8 cellular contexts compared by ENCODE assay signal in the genomic region with DNA sequence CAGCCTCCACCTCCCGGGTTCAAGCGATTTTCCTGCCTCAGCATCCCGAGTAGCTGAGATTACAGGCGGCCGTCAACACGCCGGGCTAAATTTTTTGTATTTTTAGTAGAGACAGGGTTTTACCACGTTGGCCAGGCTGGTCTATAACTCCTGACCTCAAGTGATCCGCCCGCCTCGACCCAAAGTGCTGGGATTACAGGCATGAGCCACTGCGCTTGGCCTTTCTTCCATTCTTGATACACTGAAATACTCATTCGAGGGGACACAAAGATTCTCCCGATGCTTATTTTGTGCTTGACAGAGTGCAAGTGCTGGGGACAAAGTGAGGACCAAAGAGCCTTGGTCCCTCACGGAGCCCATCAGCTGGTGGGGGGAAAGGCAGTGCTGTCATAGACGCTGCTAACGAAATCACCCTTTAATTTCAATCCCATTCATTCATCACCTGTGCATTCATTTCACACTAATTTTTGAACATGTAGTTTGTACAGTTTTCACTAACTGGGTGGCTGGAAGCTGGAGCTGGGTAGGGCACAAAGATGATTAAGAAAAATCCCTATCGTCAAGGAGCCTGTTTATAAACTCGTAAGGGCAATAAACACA. TPM values are rescaled to one million over a fixed set of nuclear protein-coding genes. Genes with fewer than 3 reads are reported as not detected.
A peak's percentile ranks its signal among the peaks of the same experiment; 100 is the strongest.
DNase-seq lines count a peak whose midpoint lies in the region; ATAC-seq and TF ChIP-seq lines count a peak whose summit lies in the region.

No MANE protein-coding gene starts in this region.

- H3K4me2 ChIP-seq in trophoblast cell (ENCODE audit: low read length) = peak overlapping the region; percentile 62

- POLR2A ChIA-PET in Panc1 (lab: Charles Lee) = interaction anchor here (1.1 kb wide), 1 partner anchor 472 kb away, joined by 4 read pairs; no protein-coding TSS in a partner anchor

- H3K27ac ChIP-seq in Panc1 (ENCODE audit: low read length) (peak overlapping the region; percentile 90; the same call in 1 of the 2 replicates), esophagus squamous epithelium (peak overlapping the region in 2 of 4 donors; percentile 96), trophoblast cell (ENCODE audit: low read depth, low read length) (no peak overlapping the region)

- no peak for ATAC-seq in Panc1
- no peak for ATAC-seq in HG02678 (IDR thresholded peaks at IDR 0.05; ENCODE audit: unreplicated experiment)
- ATAC-seq in HG02610 (IDR thresholded peaks at IDR 0.05; ENCODE audit: unreplicated experiment) = no peak
- ATAC-seq in HG03439 (IDR thresholded peaks at IDR 0.05; ENCODE audit: unreplicated experiment) = no peak
- no peak for ATAC-seq in HG02759 (IDR thresholded peaks at IDR 0.05; ENCODE audit: unreplicated experiment)

- H3K18ac ChIP-seq in trophoblast cell (ENCODE audit: low read length) = no peak overlapping the region

- no peak overlapping the region for H2BK5ac ChIP-seq in trophoblast cell (ENCODE audit: low read depth, low read length, poor library complexity)

- H3K9me3 ChIP-seq in Panc1 (ENCODE audit: control insufficient read depth, insufficient read depth, low read depth, low read length) = no peaks in the 10 kb centered on the region
- H3K9me3 ChIP-seq in esophagus squamous epithelium = no peaks in the 10 kb centered on the region
- H3K9me3 ChIP-seq in trophoblast cell (ENCODE audit: insufficient read depth, low read depth, low read length) = no peaks in the 10 kb centered on the region

- H3K4me1 ChIP-seq in Panc1 (ENCODE audit: control insufficient read depth, insufficient read depth, low read length) (peaks cover 25% of the 10 kb centered on the region), esophagus squamous epithelium (peaks cover 9 to 46% (median 19%) of the 10 kb centered on the region in 3 donors), trophoblast cell (ENCODE audit: control insufficient read depth in 1 of 2, insufficient read depth in 2 of 2, low read length in 2 of 2) (peaks cover 0 to 3% of the 10 kb centered on the region in 2 experiments)

- H2AK5ac ChIP-seq in trophoblast cell (ENCODE audit: low read length) = no peak overlapping the region

- no peak overlapping the region for H3K23ac ChIP-seq in trophoblast cell (ENCODE audit: low read length)

- in situ Hi-C loops in G401 (cut with HindIII; ENCODE audit: low sequenced_read_pairs) (no loop called here), Panc1 (cut with HindIII; ENCODE audit: low pct_unique_long_range_greater_than_20kb, low sequenced_read_pairs) (no loop called here)

- no peak overlapping the region for H4K12ac ChIP-seq in trophoblast cell (ENCODE audit: low read depth, low read length)

- CTCF ChIA-PET in Panc1 (lab: Charles Lee) = no interaction called here

- H2BK12ac ChIP-seq in trophoblast cell (ENCODE audit: low read length) = no peak overlapping the region

- TF ChIP-seq POLR2A in esophagus squamous epithelium (IDR thresholded peaks at IDR 0.05) = no peak

- no peak overlapping the region for H3K14ac ChIP-seq in trophoblast cell (ENCODE audit: low read length)

- H3K27me3 ChIP-seq in Panc1 (ENCODE audit: control insufficient read depth, insufficient read depth, low read length) = no peaks in the 10 kb centered on the region
- no peaks in the 10 kb centered on the region for H3K27me3 ChIP-seq in esophagus squamous epithelium
- no peaks in the 10 kb centered on the region for H3K27me3 ChIP-seq in trophoblast cell (ENCODE audit: insufficient read depth, low read length)

- no peak overlapping the region for H4K91ac ChIP-seq in trophoblast cell (ENCODE audit: low read depth, low read length)

- intact Hi-C loops in Panc1 (cut with micrococcal nuclease; ENCODE audit: unreplicated experiment) (no loop called here), esophagus squamous epithelium (cut with DNase I) (no loop called here)

- H3K79me1 ChIP-seq in trophoblast cell (ENCODE audit: low read length) = peaks cover 5% of the 10 kb centered on the region

- DNase-seq in G401 (ENCODE audit: low spot score) = peak; percentile 20
- DNase-seq in Panc1 (ENCODE audit: low read depth, low spot score) = no peak
- DNase-seq in esophagus squamous epithelium (lab: John Stamatoyannopoulos, UW) = no peak
- DNase-seq in trophoblast cell = no peak

- H4K8ac ChIP-seq in trophoblast cell (ENCODE audit: low read depth, low read length) = no peak overlapping the region

- BruUV-seq in Panc1 (replicated peaks; lab: Mats Ljungman, UMichigan) = TSS peak; percentile 88

- peaks cover 9% of the 10 kb centered on the region for H3K79me2 ChIP-seq in trophoblast cell (ENCODE audit: control insufficient read depth, insufficient read depth, low read length, poor library complexity)

- no peak overlapping the region for H2AFZ ChIP-seq in trophoblast cell (ENCODE audit: insufficient read depth, low read length, poor library complexity)

- H3K4me3 ChIP-seq in Panc1 (ENCODE audit: low read depth in 2 of 2, low read length in 2 of 2) (peak overlapping the region; percentile 76 to 95), esophagus squamous epithelium (peak overlapping the region; percentile 69 to 94 (median 80)), trophoblast cell (ENCODE audit: low read depth, low read length) (no peak overlapping the region)

- H3K36me3 ChIP-seq in Panc1 (ENCODE audit: control insufficient read depth, insufficient read depth, low read length) (peaks cover 6% of the 10 kb centered on the region; the same call in 1 of the 2 replicates), esophagus squamous epithelium (no peaks in the 10 kb centered on the region), trophoblast cell (ENCODE audit: control insufficient read depth in 1 of 2, insufficient read depth in 2 of 2, low read length in 2 of 2) (peaks cover 0 to 2% of the 10 kb centered on the region in 2 experiments)

- no peak overlapping the region for H3K9ac ChIP-seq in trophoblast cell (ENCODE audit: low read length)

- no peak overlapping the region for H3K4ac ChIP-seq in trophoblast cell (ENCODE audit: low read depth, low read length)

- WGBS in esophagus squamous epithelium, 2 donors = 40 to 51% methylated on average over 10 to 19 of the region's 19 CpGs
- WGBS in trophoblast cell (ENCODE audit: extremely low coverage, insufficient coverage, insufficient read length) = no CpG with 5 or more reads among the region's 19 CpGs

- no peak overlapping the region for H2BK120ac ChIP-seq in trophoblast cell (ENCODE audit: insufficient read depth, low read length, poor library complexity)

- TF ChIP-seq CTCF in Panc1 (IDR thresholded peaks at IDR 0.05) = no peak
- no peak for TF ChIP-seq CTCF in esophagus squamous epithelium (IDR thresholded peaks at IDR 0.05)

RNA-seq across cellular contexts. Expression of a gene that starts 0.6 kb away (rescaled TPM):
- total RNA-seq in G401 (2014; rRNA removed; shearing (Covaris generic)) = 11.5 and 19.3 TPM in 2 replicates
- 27.7 TPM for total RNA-seq in Panc1 (2021; ENCODE audit: unreplicated experiment)
- polyA plus RNA-seq in Panc1 (2012; ENCODE audit: insufficient read length) = 20.2 TPM
- total RNA-seq in esophagus squamous epithelium = 10 to 100 TPM in 3 of 4 donors, 1 to 10 TPM in 1; 8.5 to 24.4 (median 18.2) TPM
- polyA plus RNA-seq in trophoblast cell (2013) = 30.9 and 34.0 TPM in 2 replicates
